In the genomic region with DNA sequence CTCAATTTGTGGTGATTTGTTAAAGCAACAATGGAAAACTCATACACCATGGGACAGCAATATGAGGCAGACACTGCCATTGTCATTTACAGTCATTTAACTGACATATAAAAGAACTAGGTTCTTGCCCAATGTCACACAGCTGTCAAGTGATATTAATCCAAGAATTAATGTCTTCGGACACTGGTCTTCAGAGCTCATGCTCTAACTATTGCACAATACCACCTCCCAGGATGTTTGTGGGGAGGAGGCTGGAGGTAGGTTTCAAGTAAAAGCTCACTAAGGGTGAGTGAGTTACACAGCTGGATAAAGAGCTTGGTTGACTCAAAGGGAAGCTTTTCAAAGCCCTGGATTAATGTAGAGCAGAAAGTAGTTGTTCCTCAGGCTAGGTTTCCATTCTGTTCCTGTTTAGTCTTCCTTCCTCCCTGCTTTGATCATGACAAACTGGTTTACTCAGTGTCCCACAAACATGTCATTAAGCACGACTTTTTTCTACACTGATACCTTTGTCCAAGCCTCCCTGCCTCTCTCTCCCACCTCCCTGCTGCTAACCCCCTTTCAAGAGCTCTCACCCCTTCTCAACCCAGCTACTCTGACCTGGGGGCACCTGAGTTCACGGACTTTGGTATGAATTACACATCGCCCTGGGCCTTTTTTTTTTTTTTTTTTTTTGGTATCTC, we compare ENCODE assay signal across 9 cellular contexts. TPM values are rescaled to one million over a fixed set of nuclear protein-coding genes. Genes with fewer than 3 reads are reported as not detected.
DNase-seq lines count a peak whose midpoint lies in the region; ATAC-seq and TF ChIP-seq lines count a peak whose summit lies in the region.
"Had no signal": no experiment of that assay in that cellular context is flagged by ENCODE, and none has a peak within 500 bp of the region (broad histone marks: within the 10 kb centered on the region; RNA-seq: fewer than 3 reads in every experiment).

No MANE protein-coding gene starts in this region.

- no peaks in the 10 kb centered on the region for H4K20me1 ChIP-seq in GM23248 (ENCODE audit: insufficient read depth)
- H4K20me1 ChIP-seq in mammary epithelial cell (ENCODE audit: insufficient read depth, low read length): no peaks in the 10 kb centered on the region
- no peaks in the 10 kb centered on the region for H4K20me1 ChIP-seq in neural progenitor cell (ENCODE audit: low read depth)

- in situ Hi-C loops in GM23248 (cut with MboI): no loop called here
- in situ Hi-C loops in mammary epithelial cell (cut with MboI; ENCODE audit: low sequenced_read_pairs in 2 of 2): no loop called here

- intact Hi-C loops in mammary epithelial cell (cut with micrococcal nuclease): loop anchor here (10.0 kb wide), 1 partner anchor 253 kb away; a partner anchor contains a TSS

- peaks cover 23% of the 10 kb centered on the region for H3K4me1 Mint-ChIP-seq in neural progenitor cell

- H3K9ac ChIP-seq in GM23248 (no peak overlapping the region), mammary epithelial cell (ENCODE audit: insufficient read depth, low read length) (no peak overlapping the region), neural progenitor cell (no peak overlapping the region)

- H3K27me3 ChIP-seq in GM23248 (replicated peaks; ENCODE audit: insufficient read depth) (no peaks in the 10 kb centered on the region), mammary epithelial cell (ENCODE audit: insufficient read depth, low read length) (no peaks in the 10 kb centered on the region), neural progenitor cell (peaks cover 19% of the 10 kb centered on the region)

- H3K9me3 ChIP-seq in GM23248 (ENCODE audit: low read depth) (no peaks in the 10 kb centered on the region), mammary epithelial cell (replicated peaks; ENCODE audit: insufficient read depth, low read length) (no peaks in the 10 kb centered on the region), neural progenitor cell (ENCODE audit: low read depth) (no peaks in the 10 kb centered on the region)

- H3K27ac ChIP-seq in GM23248 (no peak overlapping the region), mammary epithelial cell (ENCODE audit: insufficient read depth, low read depth, low read length) (no peak overlapping the region), neural progenitor cell (no peak overlapping the region)

- H3K4me1 ChIP-seq in GM23248 (ENCODE audit: insufficient read depth): no peaks in the 10 kb centered on the region; the same call in 1 of the 2 replicates
- H3K4me1 ChIP-seq in mammary epithelial cell (ENCODE audit: insufficient read depth, low read length): peaks cover 18% of the 10 kb centered on the region
- no peaks in the 10 kb centered on the region for H3K4me1 ChIP-seq in neural progenitor cell

- H3K4me3 ChIP-seq in GM23248: no peak overlapping the region
- no peak overlapping the region for H3K4me3 ChIP-seq in mammary epithelial cell (replicated peaks in 1 of 3; ENCODE audit: insufficient read depth in 1 of 3, low read depth in 2 of 3, low read length in 3 of 3)
- H3K4me3 ChIP-seq in neural progenitor cell: no peak overlapping the region

- H2AFZ ChIP-seq in GM23248 (peak overlapping the region; percentile 98; the same call in 1 of the 2 replicates), mammary epithelial cell (ENCODE audit: low read depth, low read length) (no peak overlapping the region), neural progenitor cell (replicated peaks) (no peak overlapping the region)

- CTCF ChIA-PET in mammary epithelial cell (lab: Charles Lee; ENCODE audit: low non-redundant PET): no interaction called here

- no peaks in the 10 kb centered on the region for H3K9me2 ChIP-seq in GM23248 (ENCODE audit: insufficient read depth)

- BruUV-seq in mammary epithelial cell (replicated peaks; lab: Mats Ljungman, UMichigan): no TSS peak

- H3F3A ChIP-seq in GM23248 (ENCODE audit: insufficient read depth) (no peaks in the 10 kb centered on the region), neural progenitor cell (ENCODE audit: low read depth) (peaks cover 10% of the 10 kb centered on the region)

- H3K4me2 ChIP-seq in GM23248 (ENCODE audit: unreplicated experiment): no peak overlapping the region
- H3K4me2 ChIP-seq in mammary epithelial cell (ENCODE audit: insufficient read depth, low read depth, low read length): peak overlapping the region; percentile 100
- H3K4me2 ChIP-seq in neural progenitor cell: no peak overlapping the region

- H3K79me2 ChIP-seq in GM23248 (ENCODE audit: insufficient read depth) (no peaks in the 10 kb centered on the region), mammary epithelial cell (ENCODE audit: insufficient read depth, low read length) (no peaks in the 10 kb centered on the region), neural progenitor cell (ENCODE audit: low read depth) (peaks cover 14% of the 10 kb centered on the region)

- DNase-seq in GM23248: peak; percentile 3
- DNase-seq in MV-4-11 (lab: John Stamatoyannopoulos, UW): peak; percentile 96
- DNase-seq in mammary epithelial cell: peak; percentile 51
- no peak for DNase-seq in neural progenitor cell (ENCODE audit: low spot score)
- no peak for DNase-seq in GM19240 (ENCODE audit: insufficient read length, low spot score)
- no peak for DNase-seq in occipital lobe (lab: John Stamatoyannopoulos, UW)
- DNase-seq in activated CD4-positive, CD25-positive, alpha-beta regulatory T cell treated with anti-CD3 and anti-CD28 coated beads, Interleukin-2, amount 50 U/mL, for 72 hours: no peak
- DNase-seq: activated CD4-positive, alpha-beta T cell treated with anti-CD3 and anti-CD28 coated beads, Interleukin-2, amount 50 U/mL, for 1 hour had no signal

- TF ChIP-seq CTCF in mammary epithelial cell (conservative IDR thresholded peaks at IDR 0.05 in 1 of 2, IDR thresholded peaks at IDR 0.05 in 1 of 2; ENCODE audit: extremely low read depth in 1 of 2, insufficient read depth in 1 of 2, low read depth in 1 of 2, low read length in 2 of 2): no peak
- TF ChIP-seq CTCF in neural progenitor cell (IDR thresholded peaks at IDR 0.05): no peak

- H3K4me3 Mint-ChIP-seq in neural progenitor cell: peak overlapping the region; percentile 95

- peak overlapping the region; percentile 57 for H3K27ac Mint-ChIP-seq in neural progenitor cell

- H3K27me3 Mint-ChIP-seq in neural progenitor cell (ENCODE audit: insufficient read depth, low read depth): peaks cover 9% of the 10 kb centered on the region

- peaks cover 6% of the 10 kb centered on the region for H3K9me3 Mint-ChIP-seq in neural progenitor cell

- no peaks in the 10 kb centered on the region for H3K36me3 ChIP-seq in GM23248 (ENCODE audit: low read depth)
- no peaks in the 10 kb centered on the region for H3K36me3 ChIP-seq in mammary epithelial cell (ENCODE audit: insufficient read depth, low read length)
- no peaks in the 10 kb centered on the region for H3K36me3 ChIP-seq in neural progenitor cell

- H3K36me3 Mint-ChIP-seq in neural progenitor cell: peaks cover 9% of the 10 kb centered on the region

- no peak for ATAC-seq in GM19463 (IDR thresholded peaks at IDR 0.05; ENCODE audit: unreplicated experiment)

- dilution Hi-C loops in mammary epithelial cell (cut with HindIII; ENCODE audit: low sequenced_read_pairs): no loop called here

- 67 to 68% methylated on average over 4 of the region's 4 CpGs for WGBS in GM23248 (ENCODE audit: low coverage in 1 of 2, low lambda C conversion rate in 2 of 2, missing lambda C conversion rate in 2 of 2), 2 experiments
- 87% methylated on average over 1 of the region's 4 CpGs for WGBS in mammary epithelial cell (ENCODE audit: low coverage, missing lambda C conversion rate)

RNA-seq across cellular contexts. Expression of a gene that starts 1.0 kb away (rescaled TPM):
- 2.0 and 3.4 TPM in 2 replicates for total RNA-seq in GM23248 (2014; rRNA removed; shearing (Covaris generic))
- polyA plus RNA-seq in GM23248 (2016; fragmentation: Nextera tagmentation; extraction: Ambion mirVana) (2.0 TPM in 2 replicates), mammary epithelial cell (1.4 TPM)
- total RNA-seq in mammary epithelial cell (1 to 10 TPM; 3.5 to 4.6 TPM), neural progenitor cell (ENCODE audit: low replicate concordance) (17.3 and 25.6 TPM in 2 replicates), occipital lobe (147 TPM)
- polyA minus RNA-seq in mammary epithelial cell: 2.4 TPM

Comparison
In these comparisons a context has a peak if more than half of its experiments do, and no peak if none do; other contexts are left out.
1. DNase-seq: peak in GM23248 (single experiment), MV-4-11 (single experiment) and mammary epithelial cell (single experiment); none in neural progenitor cell (single experiment), GM19240 (single experiment), occipital lobe (single experiment) and activated CD4-positive, CD25-positive, alpha-beta regulatory T cell treated with anti-CD3 and anti-CD28 coated beads, Interleukin-2, amount 50 U/mL, for 72 hours (single experiment).